8 cellular contexts compared by ENCODE assay signal in genomic region chr12:31959051-31959700, GRCh38. TPM values are rescaled to one million over a fixed set of nuclear protein-coding genes. Genes with fewer than 3 reads are reported as not detected.
DNase-seq lines count a peak whose midpoint lies in the region; ATAC-seq and TF ChIP-seq lines count a peak whose summit lies in the region.

Gene RESF1 (plus strand): TSS chr12:31959415. CDS start chr12:31980956, 21,541 bp downstream.

- peak; percentile 98 for DNase-seq in DMS53 treated with DMSO at 0.1 percent for 48 hours (lab: John Stamatoyannopoulos, UW; ENCODE audit: unreplicated experiment)
- peak; percentile 96 for DNase-seq in KBM-7
- peak; percentile 53 for DNase-seq in Panc1 (ENCODE audit: low read depth, low spot score)
- DNase-seq in activated T-cell treated with anti-CD3 and anti-CD28 coated beads, Interleukin-2, amount 50 U/mL, for 4 hours = peak; percentile 77
- DNase-seq in stimulated activated CD8-positive, alpha-beta memory T cell treated with anti-CD3 and anti-CD28 coated beads, Interleukin-7, amount 100 ng/mL, for 1 hour (ENCODE audit: low read depth in 2 of 2) = peak; percentile 66 to 70

- H3K4me3 ChIP-seq in Panc1 (ENCODE audit: low read depth in 2 of 2, low read length in 2 of 2) (peak within 1 kb of the TSS; percentile 78 to 91), muscle layer of colon (ENCODE audit: low read depth in 1 of 2, low read length in 2 of 2) (peak within 1 kb of the TSS; percentile 73 to 77)

- H3K9me3 ChIP-seq in Panc1 (ENCODE audit: control insufficient read depth, insufficient read depth, low read depth, low read length) = no peaks in the 10 kb centered on the region
- H3K9me3 ChIP-seq in muscle layer of colon (ENCODE audit: low read length) = no peaks in the 10 kb centered on the region

- H3K9ac ChIP-seq in muscle layer of colon (ENCODE audit: low read length) = peak within 1 kb of the TSS; percentile 64

- peaks cover 21% of the 10 kb centered on the region for H3K4me1 ChIP-seq in Panc1 (ENCODE audit: control insufficient read depth, insufficient read depth, low read length)
- peaks cover 17% of the 10 kb centered on the region for H3K4me1 ChIP-seq in muscle layer of colon (ENCODE audit: insufficient read depth, low read length)

- H3K36me3 Mint-ChIP-seq in activated T-cell treated with anti-CD3 and anti-CD28 coated beads, Interleukin-2, amount 50 U/mL, for 4 hours (ENCODE audit: insufficient read depth) = peaks cover 21% of the 10 kb centered on the region

- H3K27me3 ChIP-seq in Panc1 (ENCODE audit: control insufficient read depth, insufficient read depth, low read length) (no peaks in the 10 kb centered on the region), muscle layer of colon (ENCODE audit: control insufficient read depth in 1 of 2, insufficient read depth in 2 of 2, low read length in 2 of 2) (no peaks in the 10 kb centered on the region)

- H3K36me3 ChIP-seq in Panc1 (ENCODE audit: control insufficient read depth, insufficient read depth, low read length) (peaks cover 14% of the 10 kb centered on the region), muscle layer of colon (ENCODE audit: insufficient read depth, low read length) (no peaks in the 10 kb centered on the region)

- peak; percentile 89 for ATAC-seq in GM21723 (IDR thresholded peaks at IDR 0.05; ENCODE audit: unreplicated experiment)
- ATAC-seq in Panc1 = peak; percentile 99
- ATAC-seq in activated T-cell treated with anti-CD3 and anti-CD28 coated beads, Interleukin-2, amount 50 U/mL, for 4 hours = peak; percentile 88 to 91
- ATAC-seq in esophagus mucosa = peak; percentile 96

- H3K27ac ChIP-seq in Panc1 (ENCODE audit: low read length) (peak within 1 kb of the TSS; percentile 95), muscle layer of colon (ENCODE audit: low read depth, low read length) (peak within 1 kb of the TSS; percentile 82)

- POLR2A ChIA-PET in Panc1 (lab: Charles Lee) = interaction anchor here (0.7 kb wide), 1 partner anchor 1160 kb away, joined by 4 read pairs; no protein-coding TSS in a partner anchor

- BruUV-seq in Panc1 (replicated peaks; lab: Mats Ljungman, UMichigan) = no TSS peak

- CTCF ChIA-PET in Panc1 (lab: Charles Lee) = no interaction called here

- TF ChIP-seq CTCF in Panc1 (IDR thresholded peaks at IDR 0.05) = no peak

- intact Hi-C loops in Panc1 (cut with micrococcal nuclease; ENCODE audit: unreplicated experiment) = no loop called here

- H3K9me3 Mint-ChIP-seq in activated T-cell treated with anti-CD3 and anti-CD28 coated beads, Interleukin-2, amount 50 U/mL, for 4 hours = peaks cover 1% of the 10 kb centered on the region

- H3K4me3 Mint-ChIP-seq in activated T-cell treated with anti-CD3 and anti-CD28 coated beads, Interleukin-2, amount 50 U/mL, for 4 hours = peak within 1 kb of the TSS; percentile 93

- peaks cover 69% of the 10 kb centered on the region for H3K4me1 Mint-ChIP-seq in activated T-cell treated with anti-CD3 and anti-CD28 coated beads, Interleukin-2, amount 50 U/mL, for 4 hours (ENCODE audit: low read depth)

- in situ Hi-C loops in KBM-7 (cut with MboI; ENCODE audit: low pct_unique_long_range_greater_than_20kb, low sequenced_read_pairs) (no loop called here), Panc1 (cut with HindIII; ENCODE audit: low pct_unique_long_range_greater_than_20kb, low sequenced_read_pairs) (no loop called here)

- H3K27me3 Mint-ChIP-seq in activated T-cell treated with anti-CD3 and anti-CD28 coated beads, Interleukin-2, amount 50 U/mL, for 4 hours (ENCODE audit: low read depth) = no peaks in the 10 kb centered on the region

RNA-seq across cellular contexts. Expression of gene RESF1, which starts in this region (rescaled TPM):
- 42.4 TPM for total RNA-seq in Panc1 (2021; ENCODE audit: unreplicated experiment)
- 10.8 TPM for polyA plus RNA-seq in Panc1 (2012; ENCODE audit: insufficient read length)
- total RNA-seq in activated T-cell treated with anti-CD3 and anti-CD28 coated beads, Interleukin-2, amount 50 U/mL, for 4 hours = 10 to 100 TPM; 47.9 to 58.4 (median 49.5) TPM
- 31.9 TPM for total RNA-seq in esophagus mucosa

Comparison
In these comparisons a context has a peak if more than half of its experiments do, and no peak if none do; other contexts are left out.
1. Peak in every context shown above with its lines: DNase-seq, ATAC-seq, H3K4me3 ChIP-seq and H3K27ac ChIP-seq.